In the genomic region with DNA sequence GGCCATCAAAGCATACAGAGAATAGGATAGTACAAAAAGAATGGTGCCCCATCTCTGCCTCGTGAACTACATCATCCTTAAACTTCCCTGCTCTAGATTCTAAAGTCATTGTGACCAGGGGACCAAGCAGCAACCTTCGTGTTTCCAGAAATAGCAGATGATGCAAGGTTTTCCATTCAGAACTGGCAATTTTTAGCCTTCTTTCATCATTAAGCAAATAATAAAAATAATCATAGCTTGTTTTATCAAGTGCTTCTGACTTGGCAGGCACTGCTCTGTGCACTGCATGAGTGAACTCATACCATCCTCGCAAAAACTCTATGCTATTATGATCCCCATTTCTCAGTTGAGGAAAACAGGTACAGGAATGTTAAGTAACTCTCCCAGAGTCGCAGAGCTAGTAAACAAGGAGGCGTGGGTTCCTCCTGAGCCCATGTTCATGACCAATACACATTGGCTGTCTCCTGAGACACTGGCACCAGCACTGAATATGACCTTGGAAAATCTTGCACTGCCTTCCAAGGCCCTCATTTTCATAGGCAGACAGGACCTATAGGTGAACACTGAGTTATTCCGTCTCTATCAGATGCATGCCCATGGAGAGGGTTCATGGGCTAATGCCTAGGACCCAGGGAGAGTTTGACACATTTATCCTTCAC, we compare ENCODE assay signal across 24 cellular contexts.
DNase-seq lines count a peak whose midpoint lies in the region; ATAC-seq and TF ChIP-seq lines count a peak whose summit lies in the region.
"Had no signal": no experiment of that assay in that cellular context is flagged by ENCODE, and none has a peak within 500 bp of the region (broad histone marks: within the 10 kb centered on the region; RNA-seq: fewer than 3 reads in every experiment).

No MANE protein-coding gene starts in this region.

- intact Hi-C loops in left ventricle myocardium superior (cut with micrococcal nuclease), result loop anchor here (10.0 kb wide), 1 partner anchor 552 kb away; no protein-coding TSS in a partner anchor
- intact Hi-C loops in right cardiac atrium (cut with DNase I), result no loop called here

- H3K9me3 ChIP-seq in right cardiac atrium (ENCODE audit: control insufficient read depth, low read length) (no peaks in the 10 kb centered on the region), lung (ENCODE audit: control insufficient read depth in 2 of 2, insufficient read depth in 1 of 2, low read length in 1 of 2) (no peaks in the 10 kb centered on the region)
- H3K9me3 ChIP-seq: Caco-2, Peyer's patch had no signal

- peak; percentile 26 for DNase-seq in DMS79 treated with DMSO at 0.1 percent for 48 hours (lab: John Stamatoyannopoulos, UW)
- DNase-seq in DMS79 (lab: John Stamatoyannopoulos, UW), result no peak
- DNase-seq in left ventricle myocardium superior, result no peak
- DNase-seq in right cardiac atrium, result no peak
- no peak for DNase-seq in lung (ENCODE audit: low spot score)
- DNase-seq in T1000 (lab: John Stamatoyannopoulos, UW), result no peak
- no peak for DNase-seq in NCI-H2171 treated with DMSO at 0.1 percent for 48 hours (lab: John Stamatoyannopoulos, UW)
- no peak for DNase-seq in NCI-H2227 (lab: John Stamatoyannopoulos, UW; ENCODE audit: unreplicated experiment)
- DNase-seq: Caco-2; CD8-positive, alpha-beta T cell; DND-41; HCEC 1CT; IMR-90; KG1; MM.1S; NCI-H1048; NCI-H1436 treated with DMSO at 0.1 percent for 48 hours; NCI-H187 treated with DMSO at 0.1 percent for 48 hours; NCI-H526 treated with DMSO at 0.1 percent for 48 hours; Peyer's patch; SIG-M5 had no signal

- H3K27me3 ChIP-seq in right cardiac atrium (ENCODE audit: control insufficient read depth, insufficient read depth) (no peaks in the 10 kb centered on the region), lung (ENCODE audit: control insufficient read depth, insufficient read depth) (no peaks in the 10 kb centered on the region)
- H3K27me3 ChIP-seq: Peyer's patch had no signal

- H3K27ac ChIP-seq in right cardiac atrium (ENCODE audit: low read length) (no peak overlapping the region), lung (ENCODE audit: low read depth in 1 of 2, low read length in 1 of 2) (no peak overlapping the region)
- H3K27ac ChIP-seq: 22Rv1, C4-2B, Peyer's patch, SK-N-MC had no signal

- H3K4me3 ChIP-seq in right cardiac atrium (ENCODE audit: low read length) (no peak overlapping the region), lung (no peak overlapping the region)
- H3K4me3 ChIP-seq: Peyer's patch, SK-N-MC had no signal

- no peaks in the 10 kb centered on the region for H3K36me3 ChIP-seq in lung (ENCODE audit: control insufficient read depth in 2 of 2, insufficient read depth in 2 of 2, low read length in 2 of 2)
- H3K36me3 ChIP-seq: Peyer's patch had no signal

- no peak for TF ChIP-seq CTCF in lung (IDR thresholded peaks at IDR 0.05; ENCODE audit: control extremely low read depth, extremely low read depth)

- 71% methylated on average over 6 of the region's 6 CpGs for WGBS in right cardiac atrium
- WGBS in lung, 2 donors, result 67 to 73% methylated on average over 6 of the region's 6 CpGs

- peaks cover 1% of the 10 kb centered on the region for H3K4me1 ChIP-seq in right cardiac atrium (ENCODE audit: control insufficient read depth, insufficient read depth, low read length)
- H3K4me1 ChIP-seq in lung (ENCODE audit: control insufficient read depth in 2 of 2, insufficient read depth in 2 of 2, low read length in 2 of 2), result no peaks in the 10 kb centered on the region
- H3K4me1 ChIP-seq: Caco-2, Peyer's patch had no signal

- peak; percentile 81 for ATAC-seq in left ventricle myocardium superior
- no peak for ATAC-seq in right cardiac atrium
- ATAC-seq in lung (ENCODE audit: insufficient read depth, low FRiP score), result peak; percentile 11
- ATAC-seq: CD8-positive, alpha-beta T cell had no signal

Comparison
In these comparisons a context has a peak if more than half of its experiments do, and no peak if none do; other contexts are left out.
1. ATAC-seq: peak in left ventricle myocardium superior (single experiment) and lung (single experiment); none in right cardiac atrium (0 of 2).